ENCODE assay signal across 14 cellular contexts in the genomic region with DNA sequence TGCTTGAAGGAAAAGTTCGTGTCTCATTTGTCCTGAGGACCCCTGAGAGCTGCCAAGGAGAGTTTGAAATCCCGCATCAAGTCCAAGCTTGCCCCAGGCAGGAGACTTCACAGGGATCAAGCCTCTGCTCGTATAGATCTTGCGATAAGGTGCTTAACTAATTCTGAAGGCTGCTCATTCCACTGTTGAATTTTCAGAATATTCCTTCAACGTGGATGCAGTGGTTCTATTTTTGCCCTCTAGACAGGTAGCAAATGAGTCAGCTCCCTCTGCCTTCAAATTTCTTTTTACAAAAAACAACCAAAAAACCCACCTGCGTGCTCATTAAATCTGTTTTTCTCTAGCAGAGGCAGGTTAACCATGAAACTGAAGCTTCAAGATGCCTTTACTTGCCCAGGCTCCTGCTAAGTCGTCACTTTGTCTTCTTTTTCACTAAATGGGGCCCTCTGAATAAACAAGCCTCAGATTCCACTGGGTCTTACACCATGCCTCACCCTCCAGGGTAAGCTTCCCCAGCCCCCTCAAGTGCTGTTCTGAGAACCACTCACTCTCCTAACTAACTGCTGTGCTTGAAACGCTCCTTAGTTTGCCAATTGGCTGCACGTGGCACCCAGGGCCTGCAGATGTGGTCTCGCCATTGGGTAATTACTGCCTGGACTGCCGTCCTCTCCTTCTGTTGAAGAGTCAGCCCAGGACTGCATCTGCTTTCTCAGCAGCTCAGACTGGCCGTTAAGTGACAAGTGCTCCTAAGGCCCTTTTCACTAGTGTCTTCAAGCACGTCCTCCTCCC.
DNase-seq lines count a peak whose midpoint lies in the region; ATAC-seq, FAIRE-seq and TF ChIP-seq lines count a peak whose summit lies in the region.
"Had no signal": no experiment of that assay in that cellular context is flagged by ENCODE, and none has a peak within 500 bp of the region (broad histone marks: within the 10 kb centered on the region; RNA-seq: fewer than 3 reads in every experiment).

No MANE protein-coding gene starts in this region.

- H3K27me3 ChIP-seq in bronchial epithelial cell (ENCODE audit: control insufficient read depth, insufficient read depth, low read length) (no peaks in the 10 kb centered on the region), left lung (no peaks in the 10 kb centered on the region), thyroid gland (no peaks in the 10 kb centered on the region)

- 33 to 48% methylated on average over 13 of the region's 13 CpGs for WGBS in thyroid gland, 2 donors

- peak; percentile 40 for DNase-seq in M059J (ENCODE audit: low read depth)
- DNase-seq in bronchial epithelial cell (ENCODE audit: low read depth), result peak; percentile 79
- peak; percentile 28 to 60 for DNase-seq in left lung
- peak; percentile 88 to 92 for DNase-seq in thyroid gland
- DNase-seq in glomerular visceral epithelial cell (ENCODE audit: extremely low spot score), result no peak
- DNase-seq in NCI-H2029 treated with DMSO at 0.1 percent for 48 hours (lab: John Stamatoyannopoulos, UW), result no peak
- DNase-seq: activated CD8-positive, alpha-beta T cell treated with anti-CD3 and anti-CD28 coated beads, Interleukin-2, amount 10 ng/mL, durations not matched to agents 7 days and 5 days; Calu3; kidney glomerular epithelial cell; occipital lobe; stimulated activated CD4-positive, alpha-beta T cell treated with anti-CD3 and anti-CD28 coated beads, Interleukin-2, amount 100 ng/mL, for 48 hours; T-helper 1 cell had no signal

- H3K36me3 ChIP-seq in bronchial epithelial cell (ENCODE audit: control insufficient read depth, insufficient read depth, low read length) (no peaks in the 10 kb centered on the region), left lung (no peaks in the 10 kb centered on the region), thyroid gland (no peaks in the 10 kb centered on the region)

- peak in 1 of 2 donors; percentile 44 for TF ChIP-seq POLR2A in thyroid gland (IDR thresholded peaks at IDR 0.05)

- H3K4me3 ChIP-seq in bronchial epithelial cell (ENCODE audit: low read depth, low read length) (no peak overlapping the region), left lung (no peak overlapping the region), thyroid gland (replicated peaks in 1 of 3) (no peak overlapping the region)

- peak; percentile 93 for ATAC-seq in left lung
- no peak for ATAC-seq in GM21619 (IDR thresholded peaks at IDR 0.05; ENCODE audit: unreplicated experiment)
- ATAC-seq: activated CD8-positive, alpha-beta T cell treated with anti-CD3 and anti-CD28 coated beads, Interleukin-2, amount 10 ng/mL, durations not matched to agents 7 days and 5 days had no signal

- no peak for FAIRE-seq in bronchial epithelial cell (lab: Jason Lieb, UNC)
- FAIRE-seq: GM12892 had no signal

- H3K27ac ChIP-seq in left lung (no peak overlapping the region), thyroid gland (peak overlapping the region; percentile 4 to 62 (median 47))

- H3K9me3 ChIP-seq in left lung (no peaks in the 10 kb centered on the region), thyroid gland (no peaks in the 10 kb centered on the region)

- H3K4me1 ChIP-seq in left lung (no peaks in the 10 kb centered on the region), thyroid gland (peaks cover 5 to 17% of the 10 kb centered on the region in 2 donors)

- intact Hi-C loops in left lung (cut with DNase I) (no loop called here), thyroid gland (cut with DNase I) (no loop called here)

- TF ChIP-seq CTCF in bronchial epithelial cell (IDR thresholded peaks at IDR 0.05; ENCODE audit: insufficient read depth, low read length, severe bottlenecking) (no peak), left lung (IDR thresholded peaks at IDR 0.05) (no peak), thyroid gland (IDR thresholded peaks at IDR 0.05) (no peak)

Comparison
In these comparisons a context has a peak if more than half of its experiments do, and no peak if none do; other contexts are left out.
1. DNase-seq: peak in M059J (single experiment), bronchial epithelial cell (single experiment), left lung (2 of 2) and thyroid gland (2 of 2); none in glomerular visceral epithelial cell (single experiment) and NCI-H2029 treated with DMSO at 0.1 percent for 48 hours (single experiment).
2. H3K27ac ChIP-seq: peak in thyroid gland (3 of 3); none in left lung (0 of 2).